ENCODE assay signal across 18 cellular contexts in genomic region chr1:35605882-35606182, GRCh38. TPM values are rescaled to one million over a fixed set of nuclear protein-coding genes. Genes with fewer than 3 reads are reported as not detected.
DNase-seq lines count a peak whose midpoint lies in the region; ATAC-seq and TF ChIP-seq lines count a peak whose summit lies in the region.
"Had no signal": no experiment of that assay in that cellular context is flagged by ENCODE, and none has a peak within 500 bp of the region (broad histone marks: within the 10 kb centered on the region; RNA-seq: fewer than 3 reads in every experiment).

No MANE protein-coding gene starts in this region.

- no peak overlapping the region for H3K4me3 Mint-ChIP-seq in MCF 10A (ENCODE audit: unreplicated experiment)
- no peak overlapping the region for H3K4me3 Mint-ChIP-seq in activated CD4-positive, alpha-beta T cell treated with anti-CD3 and anti-CD28 coated beads, Interleukin-2, amount 10 ng/mL, durations not matched to agents 24 days and 14 days
- H3K4me3 Mint-ChIP-seq: activated B cell treated with CpG ODN at 0.5 μM for 24 hours; activated T-cell treated with anti-CD3 and anti-CD28 coated beads, Interleukin-2, amount 50 U/mL, for 24 hours; brain had no signal

- TF ChIP-seq POLR2A in breast epithelium (IDR thresholded peaks at IDR 0.05) = no peak

- H3K9me3 ChIP-seq in breast epithelium = no peaks in the 10 kb centered on the region
- H3K9me3 ChIP-seq: tibial nerve had no signal

- POLR2A ChIA-PET in MCF 10A (lab: Yijun Ruan, JAX) = interaction anchor here (0.7 kb wide), 1 partner anchor 19 kb away, joined by 3 read pairs; no protein-coding TSS in a partner anchor

- no peaks in the 10 kb centered on the region for H3K36me3 ChIP-seq in breast epithelium

- no peak for TF ChIP-seq CTCF in MCF 10A (IDR thresholded peaks at IDR 0.05; ENCODE audit: unreplicated experiment)
- TF ChIP-seq CTCF in breast epithelium (IDR thresholded peaks at IDR 0.05) = no peak

- H3K27ac Mint-ChIP-seq in MCF 10A (ENCODE audit: low read depth, unreplicated experiment) = peak overlapping the region; percentile 35
- H3K27ac Mint-ChIP-seq in activated CD4-positive, alpha-beta T cell treated with anti-CD3 and anti-CD28 coated beads, Interleukin-2, amount 10 ng/mL, durations not matched to agents 24 days and 14 days = no peak overlapping the region
- H3K27ac Mint-ChIP-seq: activated B cell treated with CpG ODN at 0.5 μM for 24 hours; activated T-cell treated with anti-CD3 and anti-CD28 coated beads, Interleukin-2, amount 50 U/mL, for 24 hours had no signal

- H3K4me1 ChIP-seq in breast epithelium = no peaks in the 10 kb centered on the region
- H3K4me1 ChIP-seq: parathyroid adenoma, tibial nerve had no signal

- H3K27ac ChIP-seq in breast epithelium = no peak overlapping the region
- H3K27ac ChIP-seq: parathyroid adenoma, tibial nerve had no signal

- H3K4me1 Mint-ChIP-seq in MCF 10A (ENCODE audit: insufficient read depth, unreplicated experiment) = peaks cover 6% of the 10 kb centered on the region
- H3K4me1 Mint-ChIP-seq in activated CD4-positive, alpha-beta T cell treated with anti-CD3 and anti-CD28 coated beads, Interleukin-2, amount 10 ng/mL, durations not matched to agents 24 days and 14 days = peaks cover 6% of the 10 kb centered on the region

- H3K27me3 Mint-ChIP-seq in MCF 10A (ENCODE audit: insufficient read depth, unreplicated experiment) = no peaks in the 10 kb centered on the region
- no peaks in the 10 kb centered on the region for H3K27me3 Mint-ChIP-seq in activated CD4-positive, alpha-beta T cell treated with anti-CD3 and anti-CD28 coated beads, Interleukin-2, amount 10 ng/mL, durations not matched to agents 24 days and 14 days
- H3K27me3 Mint-ChIP-seq: activated B cell treated with CpG ODN at 0.5 μM for 24 hours; activated T-cell treated with anti-CD3 and anti-CD28 coated beads, Interleukin-2, amount 50 U/mL, for 24 hours had no signal

- intact Hi-C loops in MCF 10A (cut with micrococcal nuclease) (no loop called here), breast epithelium (cut with DNase I; ENCODE audit: low total_unique reads) (no loop called here), posterior cingulate gyrus (cut with DNase I) (no loop called here)
- intact Hi-C loops in activated CD4-positive, alpha-beta T cell treated with anti-CD3 and anti-CD28 coated beads, Interleukin-2, amount 10 ng/mL, durations not matched to agents 24 days and 14 days (cut with micrococcal nuclease) = no loop called here

- BruUV-seq in MCF 10A (replicated peaks; lab: Mats Ljungman, UMichigan) = no TSS peak

- no peak for ATAC-seq in stimulated activated naive CD8-positive, alpha-beta T cell treated with anti-CD3 and anti-CD28 coated beads, Interleukin-15, Interleukin-2, amounts not matched to agents 100 U/mL and 50 U/mL, for 24 hours
- ATAC-seq: GM12878 had no signal

- no peaks in the 10 kb centered on the region for H3K27me3 ChIP-seq in breast epithelium
- H3K27me3 ChIP-seq: tibial nerve had no signal

- DNase-seq in MCF 10A (ENCODE audit: unreplicated experiment) (no peak), breast epithelium (ENCODE audit: low spot score in 2 of 2) (no peak), amniotic epithelial cell (ENCODE audit: low read depth) (peak; percentile 59), islet precursor cell (peak; percentile 90), posterior cingulate gyrus (no peak)
- no peak for DNase-seq in stimulated activated naive CD8-positive, alpha-beta T cell treated with anti-CD3 and anti-CD28 coated beads, Interleukin-15, Interleukin-2, amounts not matched to agents 100 U/mL and 50 U/mL, for 24 hours
- no peak for DNase-seq in activated CD4-positive, alpha-beta T cell treated with anti-CD3 and anti-CD28 coated beads, Interleukin-2, amount 10 ng/mL, durations not matched to agents 24 days and 14 days
- DNase-seq in stimulated activated CD4-positive, alpha-beta T cell treated with anti-CD3 and anti-CD28 coated beads, Interleukin-2, amount 100 ng/mL, for 24 hours = no peak
- DNase-seq: activated B cell treated with CpG ODN at 0.5 μM for 24 hours; activated T-cell treated with anti-CD3 and anti-CD28 coated beads, Interleukin-2, amount 50 U/mL, for 24 hours; DMS 273 treated with DMSO at 0.1 percent for 48 hours; Kasumi-1; NCI-H187 treated with DMSO at 0.1 percent for 48 hours had no signal

- H3K4me3 ChIP-seq in breast epithelium = no peak overlapping the region
- H3K4me3 ChIP-seq: GM12878, lung, tibial nerve had no signal

- H3K36me3 Mint-ChIP-seq in MCF 10A (ENCODE audit: insufficient read depth, unreplicated experiment) = peaks cover 76% of the 10 kb centered on the region
- peaks cover 51% of the 10 kb centered on the region for H3K36me3 Mint-ChIP-seq in activated CD4-positive, alpha-beta T cell treated with anti-CD3 and anti-CD28 coated beads, Interleukin-2, amount 10 ng/mL, durations not matched to agents 24 days and 14 days (ENCODE audit: low read depth)

- CTCF ChIA-PET in MCF 10A (lab: Yijun Ruan, JAX) = interaction anchor here (0.9 kb wide), 1 partner anchor 21 kb away, joined by 3 read pairs; no protein-coding TSS in a partner anchor

- no peaks in the 10 kb centered on the region for H3K9me3 Mint-ChIP-seq in MCF 10A (ENCODE audit: unreplicated experiment)
- no peaks in the 10 kb centered on the region for H3K9me3 Mint-ChIP-seq in activated CD4-positive, alpha-beta T cell treated with anti-CD3 and anti-CD28 coated beads, Interleukin-2, amount 10 ng/mL, durations not matched to agents 24 days and 14 days
- H3K9me3 Mint-ChIP-seq: activated B cell treated with CpG ODN at 0.5 μM for 24 hours; activated T-cell treated with anti-CD3 and anti-CD28 coated beads, Interleukin-2, amount 50 U/mL, for 24 hours had no signal

RNA-seq across cellular contexts. Expression of gene TFAP2E, which starts 32.7 kb away (rescaled TPM):
- 0.30 and 0.47 TPM in 2 replicates for total RNA-seq in MCF 10A (2022)
- 1 to 10 TPM in 1 of 3 donors, under 1 TPM in 2; 0.44 to 2.6 (median 0.64) TPM for total RNA-seq in breast epithelium
- total RNA-seq in activated CD4-positive, alpha-beta T cell treated with anti-CD3 and anti-CD28 coated beads, Interleukin-2, amount 10 ng/mL, durations not matched to agents 24 days and 14 days = 0.38 and 0.49 TPM in 2 replicates

RNA-seq across cellular contexts. Expression of gene PSMB2, which starts 35.5 kb away (rescaled TPM):
- total RNA-seq in MCF 10A (2022) (82.6 and 93.9 TPM in 2 replicates), breast epithelium (10 to 100 TPM; 26.7 to 31.8 (median 31.5) TPM)
- 133 TPM in 2 replicates for total RNA-seq in activated CD4-positive, alpha-beta T cell treated with anti-CD3 and anti-CD28 coated beads, Interleukin-2, amount 10 ng/mL, durations not matched to agents 24 days and 14 days

RNA-seq across cellular contexts. Expression of gene NCDN, which starts 48.2 kb away (rescaled TPM):
- total RNA-seq in MCF 10A (2022) = 31.4 and 31.5 TPM in 2 replicates
- total RNA-seq in breast epithelium = 10 to 100 TPM in 2 of 3 donors, 1 to 10 TPM in 1; 9.9 to 22.3 (median 16.2) TPM
- 33.5 and 34.0 TPM in 2 replicates for total RNA-seq in activated CD4-positive, alpha-beta T cell treated with anti-CD3 and anti-CD28 coated beads, Interleukin-2, amount 10 ng/mL, durations not matched to agents 24 days and 14 days

RNA-seq across cellular contexts. Expression of gene KIAA0319L, which starts 48.6 kb away (rescaled TPM):
- 50.7 and 56.8 TPM in 2 replicates for total RNA-seq in MCF 10A (2022)
- 100 to 1,000 TPM in 2 of 3 donors, 10 to 100 TPM in 1; 49.0 to 104 (median 103) TPM for total RNA-seq in breast epithelium
- total RNA-seq in activated CD4-positive, alpha-beta T cell treated with anti-CD3 and anti-CD28 coated beads, Interleukin-2, amount 10 ng/mL, durations not matched to agents 24 days and 14 days = 35.2 and 35.3 TPM in 2 replicates

Comparison
In these comparisons a context has a peak if more than half of its experiments do, and no peak if none do; other contexts are left out.
1. DNase-seq: peak in amniotic epithelial cell (single experiment) and islet precursor cell (single experiment); none in MCF 10A (single experiment), breast epithelium (0 of 2), stimulated activated naive CD8-positive, alpha-beta T cell treated with anti-CD3 and anti-CD28 coated beads, Interleukin-15, Interleukin-2, amounts not matched to agents 100 U/mL and 50 U/mL, for 24 hours (single experiment), activated CD4-positive, alpha-beta T cell treated with anti-CD3 and anti-CD28 coated beads, Interleukin-2, amount 10 ng/mL, durations not matched to agents 24 days and 14 days (single experiment), stimulated activated CD4-positive, alpha-beta T cell treated with anti-CD3 and anti-CD28 coated beads, Interleukin-2, amount 100 ng/mL, for 24 hours (0 of 2) and posterior cingulate gyrus (0 of 10).